8 cellular contexts compared by ENCODE assay signal in genomic region chr19:48955308-48955958, GRCh38. TPM values are rescaled to one million over a fixed set of nuclear protein-coding genes. Genes with fewer than 3 reads are reported as not detected.
DNase-seq lines count a peak whose midpoint lies in the region; ATAC-seq and TF ChIP-seq lines count a peak whose summit lies in the region.

No MANE protein-coding gene starts in this region.

- H3K9ac ChIP-seq in Loucy (ENCODE audit: low read depth, low read length, poor library complexity, severe bottlenecking) (peak overlapping the region; percentile 97), neural progenitor cell (peak overlapping the region; percentile 87)

- H3K4me3 Mint-ChIP-seq in neural progenitor cell, result peak overlapping the region; percentile 85

- no peaks in the 10 kb centered on the region for H3K9me2 ChIP-seq in Loucy (replicated peaks; ENCODE audit: low read depth, low read length)

- H3K36me3 ChIP-seq in Loucy (ENCODE audit: insufficient read depth, low read length), result no peaks in the 10 kb centered on the region
- H3K36me3 ChIP-seq in effector memory CD4-positive, alpha-beta T cell (ENCODE audit: control insufficient read depth, insufficient read depth, low read length), result no peaks in the 10 kb centered on the region
- H3K36me3 ChIP-seq in neural progenitor cell, result peaks cover 3% of the 10 kb centered on the region

- H3K27me3 Mint-ChIP-seq in neural progenitor cell (ENCODE audit: insufficient read depth, low read depth), result peaks cover 2% of the 10 kb centered on the region

- peak overlapping the region; percentile 77 for H3K27ac ChIP-seq in C4-2B
- peak overlapping the region; percentile 85 for H3K27ac ChIP-seq in effector memory CD4-positive, alpha-beta T cell (ENCODE audit: insufficient read depth, low read length, poor library complexity, severe bottlenecking)
- H3K27ac ChIP-seq in neural progenitor cell, result no peak overlapping the region

- no peaks in the 10 kb centered on the region for H3K9me3 Mint-ChIP-seq in neural progenitor cell

- ATAC-seq in GM19328 (IDR thresholded peaks at IDR 0.05; ENCODE audit: unreplicated experiment), result no peak

- H4K20me1 ChIP-seq in Loucy (ENCODE audit: insufficient read depth, low read length, poor library complexity, severe bottlenecking), result no peaks in the 10 kb centered on the region
- H4K20me1 ChIP-seq in neural progenitor cell (ENCODE audit: low read depth), result no peaks in the 10 kb centered on the region

- H3K9me3 ChIP-seq in Loucy (ENCODE audit: insufficient read depth, low read depth, low read length) (no peaks in the 10 kb centered on the region), neural progenitor cell (ENCODE audit: low read depth) (no peaks in the 10 kb centered on the region)
- H3K9me3 ChIP-seq in effector memory CD4-positive, alpha-beta T cell (ENCODE audit: control insufficient read depth, low read length), result no peaks in the 10 kb centered on the region

- peaks cover 9% of the 10 kb centered on the region for H3K36me3 Mint-ChIP-seq in neural progenitor cell

- H3K27me3 ChIP-seq in Loucy (ENCODE audit: insufficient read depth, low read length, poor library complexity, severe bottlenecking) (no peaks in the 10 kb centered on the region), neural progenitor cell (no peaks in the 10 kb centered on the region)
- no peaks in the 10 kb centered on the region for H3K27me3 ChIP-seq in effector memory CD4-positive, alpha-beta T cell (replicated peaks; ENCODE audit: control insufficient read depth, insufficient read depth, low read length, poor library complexity, severe bottlenecking)

- H2AFZ ChIP-seq in Loucy (ENCODE audit: low read length), result no peak overlapping the region
- no peak overlapping the region for H2AFZ ChIP-seq in neural progenitor cell (replicated peaks)

- H3K4me1 ChIP-seq in Loucy (ENCODE audit: insufficient read depth, low read length, poor library complexity, severe bottlenecking) (peaks cover 9% of the 10 kb centered on the region), neural progenitor cell (peaks cover 8% of the 10 kb centered on the region)
- peaks cover 12% of the 10 kb centered on the region for H3K4me1 ChIP-seq in effector memory CD4-positive, alpha-beta T cell (ENCODE audit: control insufficient read depth, insufficient read depth, low read length, poor library complexity, severe bottlenecking)

- DNase-seq in effector memory CD4-positive, alpha-beta T cell, result no peak
- DNase-seq in neural progenitor cell (ENCODE audit: low spot score) (no peak), NCI-H128 (lab: John Stamatoyannopoulos, UW; ENCODE audit: unreplicated experiment) (no peak), cerebellum (ENCODE audit: low spot score) (no peak)
- no peak for DNase-seq in stimulated activated CD4-positive, alpha-beta T cell treated with anti-CD3 and anti-CD28 coated beads, Interleukin-1b, Interleukin-23, amount 100 ng/mL, for 48 hours

- H3F3A ChIP-seq in Loucy (ENCODE audit: low read depth) (no peaks in the 10 kb centered on the region), neural progenitor cell (ENCODE audit: low read depth) (peaks cover 10% of the 10 kb centered on the region)

- H3K27ac Mint-ChIP-seq in neural progenitor cell, result no peak overlapping the region

- H3K4me1 Mint-ChIP-seq in neural progenitor cell, result peaks cover 10% of the 10 kb centered on the region

- peak overlapping the region; percentile 81 for H3K4me3 ChIP-seq in Loucy (ENCODE audit: low read length, poor library complexity, severe bottlenecking)
- H3K4me3 ChIP-seq in effector memory CD4-positive, alpha-beta T cell (ENCODE audit: insufficient read depth, low read depth, low read length, poor library complexity, severe bottlenecking), result peak overlapping the region; percentile 88
- H3K4me3 ChIP-seq in neural progenitor cell, result peak overlapping the region; percentile 97

- H3K4me2 ChIP-seq in Loucy (ENCODE audit: low read depth, low read length, poor library complexity, severe bottlenecking) (peak overlapping the region; percentile 88), neural progenitor cell (peak overlapping the region; percentile 95)

- H3K79me2 ChIP-seq in Loucy (ENCODE audit: insufficient read depth, low read length) (peaks cover 19% of the 10 kb centered on the region), neural progenitor cell (ENCODE audit: low read depth) (peaks cover 24% of the 10 kb centered on the region)

- TF ChIP-seq CTCF in C4-2B (conservative IDR thresholded peaks at IDR 0.05), result no peak
- TF ChIP-seq CTCF in Loucy (conservative IDR thresholded peaks at IDR 0.05; ENCODE audit: low read length), result no peak; the same call in 1 of the 2 replicates
- no peak for TF ChIP-seq CTCF in neural progenitor cell (IDR thresholded peaks at IDR 0.05)

RNA-seq across cellular contexts. Expression of gene BAX, which starts 0.8 kb away (rescaled TPM):
- total RNA-seq in neural progenitor cell (ENCODE audit: low replicate concordance) (35.8 and 79.2 TPM in 2 replicates), cerebellum (8.0 TPM)

RNA-seq across cellular contexts. Expression of gene FTL, which starts 9.7 kb away (rescaled TPM):
- total RNA-seq in neural progenitor cell (ENCODE audit: low replicate concordance), result 989 and 1,798 TPM in 2 replicates
- 397 TPM for total RNA-seq in cerebellum

RNA-seq across cellular contexts. Expression of gene DHDH, which starts 21.9 kb away (rescaled TPM):
- total RNA-seq in neural progenitor cell (ENCODE audit: low replicate concordance) (1.6 TPM in 1 of 2 replicates, not detected in the other), cerebellum (not detected)

RNA-seq across cellular contexts. Expression of gene GYS1, which starts 37.7 kb away (rescaled TPM):
- total RNA-seq in neural progenitor cell (ENCODE audit: low replicate concordance), result 17.7 and 38.7 TPM in 2 replicates
- 19.0 TPM for total RNA-seq in cerebellum

RNA-seq across cellular contexts. Expression of gene RUVBL2, which starts 38.3 kb away (rescaled TPM):
- total RNA-seq in neural progenitor cell (ENCODE audit: low replicate concordance), result 67.0 and 157 TPM in 2 replicates
- 59.0 TPM for total RNA-seq in cerebellum
